Comparison of ENCODE assay signal across 28 cellular contexts in the genomic region with DNA sequence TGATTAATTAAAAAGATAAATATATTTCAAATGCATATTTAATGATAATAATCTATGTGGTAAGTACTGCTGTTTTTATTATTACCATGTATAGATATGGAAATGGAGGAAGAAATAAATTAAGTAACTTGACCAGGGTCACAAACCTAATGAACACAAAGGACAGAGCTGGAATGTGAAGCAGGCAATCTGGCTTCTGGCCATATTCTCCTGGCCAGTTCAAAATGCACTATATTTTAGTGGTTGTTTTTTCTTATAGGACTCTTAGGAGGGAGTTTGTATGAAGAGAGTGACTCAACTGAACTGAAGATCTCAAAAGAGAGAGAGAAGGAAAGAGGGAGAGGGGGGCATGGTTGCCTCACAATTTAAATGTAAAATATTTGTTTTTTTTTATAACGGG.
"Had no signal": no experiment of that assay in that cellular context is flagged by ENCODE, and none has a peak within 500 bp of the region (broad histone marks: within the 10 kb centered on the region; RNA-seq: fewer than 3 reads in every experiment).

No MANE protein-coding gene starts in this region.

- DNase-seq: activated B cell treated with CpG ODN at 0.5 μM for 24 hours; activated CD4-positive, alpha-beta T cell treated with anti-CD3 and anti-CD28 coated beads for 36 hours; activated CD8-positive, alpha-beta memory T cell treated with anti-CD3 and anti-CD28 coated beads, Interleukin-2, amount 10 ng/mL, durations not matched to agents 7 days and 5 days; activated CD8-positive, alpha-beta T cell treated with anti-CD3 and anti-CD28 coated beads, Interleukin-2, amount 10 ng/mL, durations not matched to agents 7 days and 5 days; activated naive CD4-positive, alpha-beta T cell; activated T-cell treated with anti-CD3 and anti-CD28 coated beads for 4 hours; activated T-cell treated with anti-CD3 and anti-CD28 coated beads, Interleukin-2, amount 50 U/mL, for 72 hours; anterior cingulate cortex; brain microvascular endothelial cell; caudate nucleus; endodermal cell; foreskin fibroblast; heart right ventricle; left ventricle myocardium inferior; nephron progenitor cell; pancreas; right lobe of liver; stimulated activated CD4-positive, alpha-beta T cell treated with anti-CD3 and anti-CD28 coated beads, Interleukin-4, amount 100 ng/mL, for 24 hours; T-helper 1 cell; uterus had no signal

- H3K4me3 ChIP-seq: heart right ventricle, left ventricle myocardium inferior, lung, pancreas, prostate gland, right lobe of liver, skin epidermis, thoracic aorta, uterus had no signal

- ATAC-seq: activated CD4-positive, alpha-beta T cell treated with anti-CD3 and anti-CD28 coated beads for 36 hours; activated CD8-positive, alpha-beta memory T cell treated with anti-CD3 and anti-CD28 coated beads, Interleukin-2, amount 10 ng/mL, durations not matched to agents 7 days and 5 days; activated CD8-positive, alpha-beta T cell treated with anti-CD3 and anti-CD28 coated beads, Interleukin-2, amount 10 ng/mL, durations not matched to agents 7 days and 5 days; activated naive CD4-positive, alpha-beta T cell treated with anti-CD3 and anti-CD28 coated beads, Interleukin-2, amount 50 U/mL, for 72 hours; activated T-cell treated with anti-CD3 and anti-CD28 coated beads, Interleukin-2, amount 50 U/mL, for 72 hours; esophagus mucosa; heart right ventricle; pancreas; right lobe of liver; stimulated activated effector memory CD8-positive, alpha-beta T cell treated with anti-CD3 and anti-CD28 coated beads, Interleukin-12 subunit alpha, Interleukin-12 subunit beta, amount 100 ng/mL, for 72 hours had no signal

- FAIRE-seq: islet of Langerhans, pancreas had no signal

- H3K27ac ChIP-seq: brain microvascular endothelial cell, heart right ventricle, left ventricle myocardium inferior, pancreas, prostate gland, right lobe of liver, skin epidermis, thoracic aorta, uterus had no signal
